ENCODE assay signal across 2 cellular contexts in the genomic region with DNA sequence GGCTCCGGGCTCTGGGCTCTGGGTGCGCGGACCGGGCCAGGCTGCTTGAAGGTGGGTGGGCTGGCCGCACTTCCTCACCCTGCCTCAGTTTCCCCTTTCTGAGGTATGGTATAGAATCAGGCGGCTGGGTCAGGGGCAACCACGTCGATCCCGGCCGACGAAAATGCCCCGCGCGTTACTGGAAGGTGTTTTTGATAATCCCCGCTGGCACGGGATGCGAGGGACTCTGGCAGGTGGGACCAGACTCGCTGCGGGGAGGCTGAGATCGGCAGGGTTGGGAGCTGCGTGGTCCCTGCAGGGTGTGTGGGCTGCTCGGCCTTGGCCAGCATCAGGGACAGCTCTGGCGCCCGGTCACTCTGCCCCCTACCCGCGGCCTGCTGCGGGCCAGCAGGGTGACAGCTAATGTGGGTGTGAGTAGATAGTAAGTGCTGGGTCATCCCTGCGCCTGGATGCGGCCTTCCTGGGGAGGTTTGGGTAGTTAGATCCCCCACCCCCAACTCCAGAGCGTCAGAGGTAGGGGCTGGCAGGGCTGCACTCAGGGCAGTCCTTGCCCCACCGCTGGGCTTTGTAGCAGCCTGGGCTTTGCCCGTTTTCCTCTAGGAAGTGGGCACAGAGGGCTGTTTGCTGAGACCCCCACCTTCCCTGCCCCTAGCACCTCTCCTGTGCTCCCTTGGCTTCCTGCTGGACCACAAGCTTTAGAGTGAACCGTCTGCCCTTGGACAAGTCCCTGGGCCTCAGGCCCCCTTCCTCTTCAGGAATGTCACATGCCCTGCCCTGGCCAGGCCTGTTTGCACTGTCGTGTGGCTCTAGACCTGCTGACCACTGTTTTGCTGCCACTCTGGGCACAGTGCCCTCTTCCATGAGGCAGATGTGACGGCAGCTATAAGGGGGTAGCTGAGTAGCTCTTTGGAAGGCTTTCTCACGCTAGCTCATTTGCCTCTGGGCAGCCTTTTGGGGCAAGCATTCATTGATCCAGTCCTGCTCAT.
TF ChIP-seq lines count a peak whose summit lies in the region.

No MANE protein-coding gene starts in this region.

TF ChIP-seq in HEK293, 187 proteins besides CTCF, POLR2A, EP300 and RAD21 (continued from another document and continues in another):
- TF ChIP-seq, protein P1, sequence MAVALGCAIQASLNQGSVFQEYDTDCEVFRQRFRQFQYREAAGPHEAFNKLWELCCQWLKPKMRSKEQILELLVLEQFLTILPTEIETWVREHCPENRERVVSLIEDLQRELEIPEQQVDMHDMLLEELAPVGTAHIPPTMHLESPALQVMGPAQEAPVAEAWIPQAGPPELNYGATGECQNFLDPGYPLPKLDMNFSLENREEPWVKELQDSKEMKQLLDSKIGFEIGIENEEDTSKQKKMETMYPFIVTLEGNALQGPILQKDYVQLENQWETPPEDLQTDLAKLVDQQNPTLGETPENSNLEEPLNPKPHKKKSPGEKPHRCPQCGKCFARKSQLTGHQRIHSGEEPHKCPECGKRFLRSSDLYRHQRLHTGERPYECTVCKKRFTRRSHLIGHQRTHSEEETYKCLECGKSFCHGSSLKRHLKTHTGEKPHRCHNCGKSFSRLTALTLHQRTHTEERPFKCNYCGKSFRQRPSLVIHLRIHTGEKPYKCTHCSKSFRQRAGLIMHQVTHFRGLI (tag by site-specific recombination; IDR thresholded peaks at IDR 0.05): 0 out of 2 replicates have a peak, but pooled peaks have one; percentile 14
- TF ChIP-seq HOXD13 (CRISPR knock-in tag; IDR thresholded peaks at IDR 0.05; ENCODE audit: borderline replicate concordance) (0 out of 2 replicates have a peak, but pooled peaks have one; percentile 42), ZBTB20 (tag by site-specific recombination; IDR thresholded peaks at IDR 0.05) (no peak), ZBTB17 (tag by site-specific recombination; IDR thresholded peaks at IDR 0.05) (0 out of 2 replicates have a peak, but pooled peaks have one; percentile 13), ZNF48 (tag by site-specific recombination; IDR thresholded peaks at IDR 0.05) (no peak), ZSCAN30 (tag by site-specific recombination; IDR thresholded peaks at IDR 0.05) (0 out of 2 replicates have a peak, but pooled peaks have one; percentile 9), ZNF529 (tag by site-specific recombination; IDR thresholded peaks at IDR 0.05; ENCODE audit: insufficient replicate concordance) (no peak), ZNF560 (tag by site-specific recombination; IDR thresholded peaks at IDR 0.05; ENCODE audit: borderline replicate concordance) (no peak), BCL11B (tag by site-specific recombination; IDR thresholded peaks at IDR 0.05; ENCODE audit: low read depth) (no peak), ZNF600 (tag by site-specific recombination; IDR thresholded peaks at IDR 0.05) (0 out of 2 replicates have a peak, but pooled peaks have one; percentile 33), ZNF404 (tag by site-specific recombination; IDR thresholded peaks at IDR 0.05) (no peak), SCRT1 (tag by site-specific recombination; IDR thresholded peaks at IDR 0.05; ENCODE audit: borderline replicate concordance) (no peak), ZNF335 (tag by site-specific recombination; conservative IDR thresholded peaks at IDR 0.05) (0 out of 2 replicates have a peak, but pooled peaks have one; percentile 47), RBAK (tag by site-specific recombination; IDR thresholded peaks at IDR 0.05) (no peak), ZNF670 (tag by site-specific recombination; IDR thresholded peaks at IDR 0.05; ENCODE audit: low read depth) (no peak), SCRT2 (tag by site-specific recombination; IDR thresholded peaks at IDR 0.05) (no peak), ZNF776 (tag by site-specific recombination; IDR thresholded peaks at IDR 0.05; ENCODE audit: borderline replicate concordance) (no peak), YY2 (tag by site-specific recombination; IDR thresholded peaks at IDR 0.05) (no peak), TCF7L2 (IDR thresholded peaks at IDR 0.05; ENCODE audit: borderline replicate concordance, low read depth, low read length) (no peak), TRIM28 (IDR thresholded peaks at IDR 0.05; ENCODE audit: borderline replicate concordance, low read length) (no peak), ZNF174 (tag by site-specific recombination; IDR thresholded peaks at IDR 0.05) (no peak), ZFP3 (tag by site-specific recombination; IDR thresholded peaks at IDR 0.05; ENCODE audit: low read depth) (no peak), ZNF843 (tag by site-specific recombination; IDR thresholded peaks at IDR 0.05) (no peak), ZNF624 (tag by site-specific recombination; IDR thresholded peaks at IDR 0.05) (no peak)
- TF ChIP-seq, protein P2, sequence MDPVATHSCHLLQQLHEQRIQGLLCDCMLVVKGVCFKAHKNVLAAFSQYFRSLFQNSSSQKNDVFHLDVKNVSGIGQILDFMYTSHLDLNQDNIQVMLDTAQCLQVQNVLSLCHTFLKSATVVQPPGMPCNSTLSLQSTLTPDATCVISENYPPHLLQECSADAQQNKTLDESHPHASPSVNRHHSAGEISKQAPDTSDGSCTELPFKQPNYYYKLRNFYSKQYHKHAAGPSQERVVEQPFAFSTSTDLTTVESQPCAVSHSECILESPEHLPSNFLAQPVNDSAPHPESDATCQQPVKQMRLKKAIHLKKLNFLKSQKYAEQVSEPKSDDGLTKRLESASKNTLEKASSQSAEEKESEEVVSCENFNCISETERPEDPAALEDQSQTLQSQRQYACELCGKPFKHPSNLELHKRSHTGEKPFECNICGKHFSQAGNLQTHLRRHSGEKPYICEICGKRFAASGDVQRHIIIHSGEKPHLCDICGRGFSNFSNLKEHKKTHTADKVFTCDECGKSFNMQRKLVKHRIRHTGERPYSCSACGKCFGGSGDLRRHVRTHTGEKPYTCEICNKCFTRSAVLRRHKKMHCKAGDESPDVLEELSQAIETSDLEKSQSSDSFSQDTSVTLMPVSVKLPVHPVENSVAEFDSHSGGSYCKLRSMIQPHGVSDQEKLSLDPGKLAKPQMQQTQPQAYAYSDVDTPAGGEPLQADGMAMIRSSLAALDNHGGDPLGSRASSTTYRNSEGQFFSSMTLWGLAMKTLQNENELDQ (tag by site-specific recombination; IDR thresholded peaks at IDR 0.05; ENCODE audit: low read depth): no peak
- TF ChIP-seq, protein P3, sequence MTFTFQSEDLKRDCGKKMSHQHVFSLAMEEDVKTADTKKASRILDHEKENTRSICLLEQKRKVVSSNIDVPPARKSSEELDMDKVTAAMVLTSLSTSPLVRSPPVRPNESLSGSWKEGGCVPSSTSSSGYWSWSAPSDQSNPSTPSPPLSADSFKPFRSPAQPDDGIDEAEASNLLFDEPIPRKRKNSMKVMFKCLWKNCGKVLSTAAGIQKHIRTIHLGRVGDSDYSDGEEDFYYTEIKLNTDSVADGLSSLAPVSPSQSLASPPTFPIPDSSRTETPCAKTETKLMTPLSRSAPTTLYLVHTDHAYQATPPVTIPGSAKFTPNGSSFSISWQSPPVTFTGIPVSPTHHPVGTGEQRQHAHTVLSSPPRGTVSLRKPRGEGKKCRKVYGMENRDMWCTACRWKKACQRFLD (tag by site-specific recombination; IDR thresholded peaks at IDR 0.05): no peak
- TF ChIP-seq, protein P4, sequence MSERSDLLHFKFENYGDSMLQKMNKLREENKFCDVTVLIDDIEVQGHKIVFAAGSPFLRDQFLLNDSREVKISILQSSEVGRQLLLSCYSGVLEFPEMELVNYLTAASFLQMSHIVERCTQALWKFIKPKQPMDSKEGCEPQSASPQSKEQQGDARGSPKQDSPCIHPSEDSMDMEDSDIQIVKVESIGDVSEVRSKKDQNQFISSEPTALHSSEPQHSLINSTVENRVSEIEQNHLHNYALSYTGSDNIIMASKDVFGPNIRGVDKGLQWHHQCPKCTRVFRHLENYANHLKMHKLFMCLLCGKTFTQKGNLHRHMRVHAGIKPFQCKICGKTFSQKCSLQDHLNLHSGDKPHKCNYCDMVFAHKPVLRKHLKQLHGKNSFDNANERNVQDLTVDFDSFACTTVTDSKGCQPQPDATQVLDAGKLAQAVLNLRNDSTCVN (tag by site-specific recombination; optimal IDR thresholded peaks at IDR 0.05): peak; percentile 66

TF ChIP-seq in WTC11, 78 proteins besides CTCF, POLR2A, EP300 and RAD21:
- TF ChIP-seq, protein P5, sequence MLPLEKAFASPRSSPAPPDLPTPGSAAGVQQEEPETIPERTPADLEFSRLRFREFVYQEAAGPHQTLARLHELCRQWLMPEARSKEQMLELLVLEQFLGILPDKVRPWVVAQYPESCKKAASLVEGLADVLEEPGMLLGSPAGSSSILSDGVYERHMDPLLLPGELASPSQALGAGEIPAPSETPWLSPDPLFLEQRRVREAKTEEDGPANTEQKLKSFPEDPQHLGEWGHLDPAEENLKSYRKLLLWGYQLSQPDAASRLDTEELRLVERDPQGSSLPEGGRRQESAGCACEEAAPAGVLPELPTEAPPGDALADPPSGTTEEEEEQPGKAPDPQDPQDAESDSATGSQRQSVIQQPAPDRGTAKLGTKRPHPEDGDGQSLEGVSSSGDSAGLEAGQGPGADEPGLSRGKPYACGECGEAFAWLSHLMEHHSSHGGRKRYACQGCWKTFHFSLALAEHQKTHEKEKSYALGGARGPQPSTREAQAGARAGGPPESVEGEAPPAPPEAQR (CRISPR knock-in tag; IDR thresholded peaks at IDR 0.05): no peak
- TF ChIP-seq JUN (CRISPR knock-in tag; IDR thresholded peaks at IDR 0.05): 0 out of 2 replicates have a peak, but pooled peaks have one; percentile 24
- TF ChIP-seq, protein P6, sequence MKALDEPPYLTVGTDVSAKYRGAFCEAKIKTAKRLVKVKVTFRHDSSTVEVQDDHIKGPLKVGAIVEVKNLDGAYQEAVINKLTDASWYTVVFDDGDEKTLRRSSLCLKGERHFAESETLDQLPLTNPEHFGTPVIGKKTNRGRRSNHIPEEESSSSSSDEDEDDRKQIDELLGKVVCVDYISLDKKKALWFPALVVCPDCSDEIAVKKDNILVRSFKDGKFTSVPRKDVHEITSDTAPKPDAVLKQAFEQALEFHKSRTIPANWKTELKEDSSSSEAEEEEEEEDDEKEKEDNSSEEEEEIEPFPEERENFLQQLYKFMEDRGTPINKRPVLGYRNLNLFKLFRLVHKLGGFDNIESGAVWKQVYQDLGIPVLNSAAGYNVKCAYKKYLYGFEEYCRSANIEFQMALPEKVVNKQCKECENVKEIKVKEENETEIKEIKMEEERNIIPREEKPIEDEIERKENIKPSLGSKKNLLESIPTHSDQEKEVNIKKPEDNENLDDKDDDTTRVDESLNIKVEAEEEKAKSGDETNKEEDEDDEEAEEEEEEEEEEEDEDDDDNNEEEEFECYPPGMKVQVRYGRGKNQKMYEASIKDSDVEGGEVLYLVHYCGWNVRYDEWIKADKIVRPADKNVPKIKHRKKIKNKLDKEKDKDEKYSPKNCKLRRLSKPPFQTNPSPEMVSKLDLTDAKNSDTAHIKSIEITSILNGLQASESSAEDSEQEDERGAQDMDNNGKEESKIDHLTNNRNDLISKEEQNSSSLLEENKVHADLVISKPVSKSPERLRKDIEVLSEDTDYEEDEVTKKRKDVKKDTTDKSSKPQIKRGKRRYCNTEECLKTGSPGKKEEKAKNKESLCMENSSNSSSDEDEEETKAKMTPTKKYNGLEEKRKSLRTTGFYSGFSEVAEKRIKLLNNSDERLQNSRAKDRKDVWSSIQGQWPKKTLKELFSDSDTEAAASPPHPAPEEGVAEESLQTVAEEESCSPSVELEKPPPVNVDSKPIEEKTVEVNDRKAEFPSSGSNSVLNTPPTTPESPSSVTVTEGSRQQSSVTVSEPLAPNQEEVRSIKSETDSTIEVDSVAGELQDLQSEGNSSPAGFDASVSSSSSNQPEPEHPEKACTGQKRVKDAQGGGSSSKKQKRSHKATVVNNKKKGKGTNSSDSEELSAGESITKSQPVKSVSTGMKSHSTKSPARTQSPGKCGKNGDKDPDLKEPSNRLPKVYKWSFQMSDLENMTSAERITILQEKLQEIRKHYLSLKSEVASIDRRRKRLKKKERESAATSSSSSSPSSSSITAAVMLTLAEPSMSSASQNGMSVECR (CRISPR knock-in tag; IDR thresholded peaks at IDR 0.05; ENCODE audit: borderline replicate concordance): 0 out of 2 replicates have a peak, but pooled peaks have one; percentile 42
